Comparison of ENCODE assay signal across 2 cellular contexts in genomic region chr1:12088607-12089006, GRCh38.
TF ChIP-seq lines count a peak whose summit lies in the region.

No MANE protein-coding gene starts in this region.

TF ChIP-seq in HepG2, 621 proteins besides CTCF, POLR2A, EP300 and RAD21:
- TF ChIP-seq TFDP1 (CRISPR knock-in tag; IDR thresholded peaks at IDR 0.05; ENCODE audit: borderline replicate concordance) (no peak), ZNF33A (CRISPR knock-in tag; IDR thresholded peaks at IDR 0.05; ENCODE audit: borderline replicate concordance) (no peak), E2F5 (CRISPR knock-in tag; conservative IDR thresholded peaks at IDR 0.05) (no peak), ZBTB44 (CRISPR knock-in tag; IDR thresholded peaks at IDR 0.05) (no peak), YEATS4 (CRISPR knock-in tag; IDR thresholded peaks at IDR 0.05; ENCODE audit: borderline replicate concordance) (no peak), ZNF230 (CRISPR knock-in tag; IDR thresholded peaks at IDR 0.05) (no peak), ZNF234 (CRISPR knock-in tag; conservative IDR thresholded peaks at IDR 0.05) (no peak), GPN1 (CRISPR knock-in tag; IDR thresholded peaks at IDR 0.05; ENCODE audit: borderline replicate concordance) (no peak), ZNF207 (IDR thresholded peaks at IDR 0.05; ENCODE audit: borderline replicate concordance) (no peak), SUZ12 (IDR thresholded peaks at IDR 0.05; ENCODE audit: low read depth, low read length) (no peak), BORCS8-MEF2B (CRISPR knock-in tag; IDR thresholded peaks at IDR 0.05) (no peak), FUBP1 (CRISPR knock-in tag; IDR thresholded peaks at IDR 0.05; ENCODE audit: borderline replicate concordance) (no peak), ATAD3A (CRISPR knock-in tag; IDR thresholded peaks at IDR 0.05) (no peak), ZNF530 (CRISPR knock-in tag; IDR thresholded peaks at IDR 0.05; ENCODE audit: low read depth) (no peak), NFATC3 (CRISPR knock-in tag; IDR thresholded peaks at IDR 0.05) (no peak), ZNF253 (CRISPR knock-in tag; IDR thresholded peaks at IDR 0.05; ENCODE audit: borderline replicate concordance) (no peak), KDM1A (CRISPR knock-in tag; IDR thresholded peaks at IDR 0.05) (no peak), ZNF18 (CRISPR knock-in tag; IDR thresholded peaks at IDR 0.05; ENCODE audit: insufficient replicate concordance) (no peak), ZNF317 (CRISPR knock-in tag; IDR thresholded peaks at IDR 0.05) (no peak)

TF ChIP-seq in GM12878, 131 proteins besides CTCF, POLR2A, EP300 and RAD21:
- TF ChIP-seq CBX5 (IDR thresholded peaks at IDR 0.05; ENCODE audit: low read depth) (no peak), WRNIP1 (IDR thresholded peaks at IDR 0.05; ENCODE audit: borderline replicate concordance, low read depth, low read length) (no peak), MAX (IDR thresholded peaks at IDR 0.05; ENCODE audit: low read depth, low read length) (no peak), POLR2AphosphoS2 (IDR thresholded peaks at IDR 0.05; ENCODE audit: low read depth, low read length) (no peak), SUPT20H (IDR thresholded peaks at IDR 0.05; ENCODE audit: borderline replicate concordance, control insufficient read depth, low read depth, low read length) (no peak), BHLHE40 (IDR thresholded peaks at IDR 0.05; ENCODE audit: borderline replicate concordance in 1 of 2, low read depth in 2 of 2, low read length in 1 of 2) (no peak), USF1 (IDR thresholded peaks at IDR 0.05; ENCODE audit: borderline replicate concordance, extremely low read length, insufficient read depth, low read depth, low read length) (no peak), RUNX3 (IDR thresholded peaks at IDR 0.05; ENCODE audit: low read length) (0 out of 2 replicates have a peak, but pooled peaks have one; percentile 23)
